ENCODE assay signal across 8 cellular contexts in genomic region chr1:97920275-97920831, GRCh38. TPM values are rescaled to one million over a fixed set of nuclear protein-coding genes. Genes with fewer than 3 reads are reported as not detected.
DNase-seq lines count a peak whose midpoint lies in the region; ATAC-seq and TF ChIP-seq lines count a peak whose summit lies in the region.

No MANE protein-coding gene starts in this region.

- no peaks in the 10 kb centered on the region for H3K9me3 Mint-ChIP-seq in activated CD4-positive, alpha-beta T cell treated with anti-CD3 and anti-CD28 coated beads for 36 hours (ENCODE audit: low read depth)

- peaks cover 2 to 5% of the 10 kb centered on the region in 2 donors for H3K4me1 ChIP-seq in neuronal stem cell (ENCODE audit: control insufficient read depth in 2 of 2, insufficient read depth in 1 of 2, low read depth in 1 of 2, low read length in 2 of 2)

- H3K14ac ChIP-seq in neuronal stem cell (ENCODE audit: low read length), result no peak overlapping the region

- no peak overlapping the region for H4K91ac ChIP-seq in neuronal stem cell (ENCODE audit: low read depth, low read length, poor library complexity)

- H2AK5ac ChIP-seq in neuronal stem cell (ENCODE audit: low read depth, low read length), result no peak overlapping the region

- peaks cover 45% of the 10 kb centered on the region for H3K4me1 Mint-ChIP-seq in activated CD4-positive, alpha-beta T cell treated with anti-CD3 and anti-CD28 coated beads for 36 hours

- peak overlapping the region; percentile 94 for H2AFZ ChIP-seq in neuronal stem cell (ENCODE audit: low read length)

- H4K8ac ChIP-seq in neuronal stem cell (ENCODE audit: low read depth, low read length), result no peak overlapping the region

- no peak overlapping the region for H3K23ac ChIP-seq in neuronal stem cell (ENCODE audit: low read depth, low read length, poor library complexity)

- peak overlapping the region; percentile 78 for H3K27ac ChIP-seq in VCaP
- no peak overlapping the region for H3K27ac ChIP-seq in neuronal stem cell (replicated peaks; ENCODE audit: low read length)

- H3K27ac Mint-ChIP-seq in activated CD4-positive, alpha-beta T cell treated with anti-CD3 and anti-CD28 coated beads for 36 hours, result peak overlapping the region; percentile 90

- no peaks in the 10 kb centered on the region for H3K9me3 ChIP-seq in neuronal stem cell (replicated peaks in 1 of 2; ENCODE audit: control insufficient read depth in 2 of 2, insufficient read depth in 1 of 2, low read depth in 1 of 2, low read length in 2 of 2)

- H3K4me2 ChIP-seq in neuronal stem cell (ENCODE audit: insufficient read depth, low read length, poor library complexity, severe bottlenecking), result peak overlapping the region; percentile 86

- H3K18ac ChIP-seq in neuronal stem cell (ENCODE audit: low read length), result peak overlapping the region; percentile 76

- no peaks in the 10 kb centered on the region for H3K36me3 Mint-ChIP-seq in activated CD4-positive, alpha-beta T cell treated with anti-CD3 and anti-CD28 coated beads for 36 hours (ENCODE audit: low read depth)

- POLR2A ChIA-PET in activated CD4-positive, alpha-beta T cell treated with anti-CD3 and anti-CD28 coated beads for 36 hours (lab: Charles Lee), result interaction anchor here (1.0 kb wide), 1 partner anchor 1198 kb away, joined by 4 read pairs; no protein-coding TSS in a partner anchor

- H3K27me3 ChIP-seq in neuronal stem cell (ENCODE audit: control insufficient read depth in 3 of 3, insufficient read depth in 3 of 3, low read depth in 1 of 3, low read length in 3 of 3), result peaks cover 0 to 4% (median 0%) of the 10 kb centered on the region in 3 experiments

- no CpG with 5 or more reads among the region's 24 CpGs for WGBS in neuronal stem cell (ENCODE audit: extremely low coverage in 2 of 2, insufficient read length in 2 of 2, insufficient replicate concordance in 1 of 2), 2 donors

- no peaks in the 10 kb centered on the region for H3K79me1 ChIP-seq in neuronal stem cell (ENCODE audit: low read depth, low read length)

- intact Hi-C loops in activated CD4-positive, alpha-beta T cell treated with anti-CD3 and anti-CD28 coated beads for 36 hours (cut with DNase I, micrococcal nuclease), result loop anchor here (2.0 to 10.0 kb wide), 2 partner anchors 130 to 1196 kb away; partner anchors contain the start of gene PTBP2 (in 1 of the 2)

- no peak overlapping the region for H2BK120ac ChIP-seq in neuronal stem cell (ENCODE audit: low read depth, low read length)

- peak overlapping the region; percentile 86 for H3K9ac ChIP-seq in neuronal stem cell (ENCODE audit: low read depth, low read length, poor library complexity)

- no peak for TF ChIP-seq CTCF in VCaP (conservative IDR thresholded peaks at IDR 0.05)
- TF ChIP-seq CTCF in foreskin fibroblast (IDR thresholded peaks at IDR 0.05; ENCODE audit: low read depth, low read length), result no peak

- no peak overlapping the region for H2BK15ac ChIP-seq in neuronal stem cell (ENCODE audit: low read length)

- no peak for DNase-seq in activated CD4-positive, alpha-beta T cell treated with anti-CD3 and anti-CD28 coated beads for 36 hours
- DNase-seq in activated CD4-positive, alpha-beta T cell treated with anti-CD3 and anti-CD28 coated beads, Interleukin-2, amount 50 U/mL, for 1 hour, result no peak
- DNase-seq in foreskin fibroblast (peak in 1 of 2 donors; percentile 51), neuronal stem cell (ENCODE audit: low spot score) (no peak)
- no peak for DNase-seq in activated CD8-positive, alpha-beta memory T cell treated with anti-CD3 and anti-CD28 coated beads, Interleukin-2, amount 50 U/mL, for 48 hours

- H3K4me3 Mint-ChIP-seq in activated CD4-positive, alpha-beta T cell treated with anti-CD3 and anti-CD28 coated beads for 36 hours, result peak overlapping the region; percentile 87

- no peak overlapping the region for H2BK5ac ChIP-seq in neuronal stem cell (ENCODE audit: low read length)

- H3K4ac ChIP-seq in neuronal stem cell (ENCODE audit: low read length), result no peak overlapping the region

- no peaks in the 10 kb centered on the region for H3K27me3 Mint-ChIP-seq in activated CD4-positive, alpha-beta T cell treated with anti-CD3 and anti-CD28 coated beads for 36 hours

- H3K4me3 ChIP-seq in foreskin fibroblast (ENCODE audit: low read depth in 1 of 2, low read length in 2 of 2) (peak overlapping the region; percentile 72 to 92), neuronal stem cell (ENCODE audit: low read length in 2 of 2) (peak overlapping the region; percentile 78 to 89)

- H2BK12ac ChIP-seq in neuronal stem cell (ENCODE audit: low read length), result no peak overlapping the region

- peak; percentile 33 for ATAC-seq in activated CD4-positive, alpha-beta T cell treated with anti-CD3 and anti-CD28 coated beads for 36 hours
- ATAC-seq in HG03575 (IDR thresholded peaks at IDR 0.05; ENCODE audit: extremely low read depth, insufficient number of reproducible peaks, low FRiP score, unreplicated experiment) (peak; percentile 5), HG03520 (IDR thresholded peaks at IDR 0.05; ENCODE audit: unreplicated experiment) (no peak)

- CTCF ChIA-PET in activated CD4-positive, alpha-beta T cell treated with anti-CD3 and anti-CD28 coated beads for 36 hours (lab: Charles Lee), result interaction anchor here (0.7 to 2.5 kb wide), 6 partner anchors 10 to 127 kb away, joined by 3 to 8 read pairs (median 6); no protein-coding TSS in a partner anchor

- H3K36me3 ChIP-seq in neuronal stem cell (replicated peaks in 1 of 2; ENCODE audit: control insufficient read depth in 2 of 2, insufficient read depth in 2 of 2, low read length in 2 of 2), result no peaks in the 10 kb centered on the region

RNA-seq across cellular contexts. Expression of gene DPYD, which starts 0.5 kb away (rescaled TPM):
- total RNA-seq in activated CD4-positive, alpha-beta T cell treated with anti-CD3 and anti-CD28 coated beads for 36 hours, result 1 to 10 TPM; 6.8 to 7.1 TPM
- 0.50 TPM for polyA plus RNA-seq in neuronal stem cell (2013, experiment 1 of 2)
- 0.66 TPM for polyA plus RNA-seq in neuronal stem cell (2013, experiment 2 of 2)
